In genomic region chr1:114087495-114087894, GRCh38 we compare ENCODE assay signal across 9 cellular contexts.
"Had no signal": no experiment of that assay in that cellular context is flagged by ENCODE, and none has a peak within 500 bp of the region (broad histone marks: within the 10 kb centered on the region; RNA-seq: fewer than 3 reads in every experiment).

No MANE protein-coding gene starts in this region.

- H3K4me3 ChIP-seq: HAP-1, K562 had no signal

- H3K27ac Mint-ChIP-seq: HFFc6 had no signal

- FAIRE-seq: H54, K562 had no signal

- H3K27ac ChIP-seq: HL-60 had no signal

- ATAC-seq: HCT116 had no signal

- H3K36me3 ChIP-seq: HAP-1 had no signal

- H3K4me3 Mint-ChIP-seq: HFFc6 had no signal

- H3K9me3 ChIP-seq: HAP-1 had no signal

- H3K9me3 Mint-ChIP-seq: HFFc6 had no signal

- DNase-seq: GOT3, HFFc6, IMR-90, KG1 had no signal
